8 cellular contexts compared by ENCODE assay signal in genomic region chr10:87850742-87851205, GRCh38. TPM values are rescaled to one million over a fixed set of nuclear protein-coding genes. Genes with fewer than 3 reads are reported as not detected.
DNase-seq lines count a peak whose midpoint lies in the region; ATAC-seq and TF ChIP-seq lines count a peak whose summit lies in the region.

No MANE protein-coding gene starts in this region.

- POLR2A ChIA-PET in RWPE1 (lab: Yijun Ruan, JAX; ENCODE audit: low non-redundant PET): no interaction called here

- no peaks in the 10 kb centered on the region for H3K36me3 Mint-ChIP-seq in activated naive CD4-positive, alpha-beta T cell treated with anti-CD3 and anti-CD28 coated beads, Interleukin-2, amount 50 U/mL, for 72 hours

- no peaks in the 10 kb centered on the region for H3K9me3 Mint-ChIP-seq in activated naive CD4-positive, alpha-beta T cell treated with anti-CD3 and anti-CD28 coated beads, Interleukin-2, amount 50 U/mL, for 72 hours

- peak; percentile 77 to 81 for ATAC-seq in activated naive CD4-positive, alpha-beta T cell treated with anti-CD3 and anti-CD28 coated beads, Interleukin-2, amount 50 U/mL, for 72 hours
- ATAC-seq in heart left ventricle: peak in 3 of 4 donors; percentile 93 to 96 (median 94)
- no peak for ATAC-seq in GM18873 (IDR thresholded peaks at IDR 0.05; ENCODE audit: low FRiP score, unreplicated experiment)
- no peak for ATAC-seq in GM18517 (IDR thresholded peaks at IDR 0.05; ENCODE audit: unreplicated experiment)

- 9 to 15% (median 14%) methylated on average over 5 of the region's 5 CpGs for WGBS in heart left ventricle, 4 donors

- H3K4me3 ChIP-seq in heart left ventricle (no peak overlapping the region), retinal pigment epithelial cell (ENCODE audit: low read length) (no peak overlapping the region)

- H3K27me3 ChIP-seq in heart left ventricle: no peaks in the 10 kb centered on the region

- CTCF ChIA-PET in RWPE1 (lab: Yijun Ruan, JAX): interaction anchor here (0.5 to 1.6 kb wide), 9 partner anchors 8 to 1030 kb away, joined by 3 to 8 read pairs (median 3); no protein-coding TSS in a partner anchor

- no peaks in the 10 kb centered on the region for H3K36me3 ChIP-seq in heart left ventricle

- no peaks in the 10 kb centered on the region for H3K9me3 ChIP-seq in heart left ventricle

- no peak overlapping the region for H3K27ac Mint-ChIP-seq in activated naive CD4-positive, alpha-beta T cell treated with anti-CD3 and anti-CD28 coated beads, Interleukin-2, amount 50 U/mL, for 72 hours

- intact Hi-C loops in heart left ventricle (cut with DNase I): loop anchor here (1.0 to 5.0 kb wide), 6 partner anchors 262 to 707 kb away; no protein-coding TSS in a partner anchor

- peaks cover 0 to 9% (median 0%) of the 10 kb centered on the region in 12 donors for H3K4me1 ChIP-seq in heart left ventricle

- TF ChIP-seq POLR2A in heart left ventricle (IDR thresholded peaks at IDR 0.05): no peak

- peak; percentile 48 for DNase-seq in Daoy (ENCODE audit: low read depth)
- peak; percentile 59 for DNase-seq in HT1080 (ENCODE audit: low read depth)
- DNase-seq in RWPE1 (ENCODE audit: low spot score): peak; percentile 46
- DNase-seq in activated naive CD4-positive, alpha-beta T cell treated with anti-CD3 and anti-CD28 coated beads, Interleukin-2, amount 50 U/mL, for 72 hours (ENCODE audit: low spot score in 2 of 2): peak in 1 of 2 donors; percentile 29
- DNase-seq in heart left ventricle: peak in 4 of 5 donors; percentile 55 to 77 (median 62)
- DNase-seq in retinal pigment epithelial cell (ENCODE audit: low read depth): peak; percentile 39

- TF ChIP-seq CTCF in RWPE1 (conservative IDR thresholded peaks at IDR 0.05; ENCODE audit: low read depth): peak; percentile 54
- peak; percentile 46 to 81 (median 72) for TF ChIP-seq CTCF in heart left ventricle (IDR thresholded peaks at IDR 0.05)
- TF ChIP-seq CTCF in retinal pigment epithelial cell (conservative IDR thresholded peaks at IDR 0.05; ENCODE audit: low read depth, low read length): peak; percentile 78

- H3K27ac ChIP-seq in RWPE1 (no peak overlapping the region), heart left ventricle (no peak overlapping the region)

RNA-seq across cellular contexts. Expression of gene KLLN, which starts 12.6 kb away (rescaled TPM):
- 0.12 TPM in 1 of 2 replicates, not detected in the other for total RNA-seq in Daoy (2014; rRNA removed; shearing (Covaris generic))
- 0.40 and 0.77 TPM in 2 replicates for total RNA-seq in HT1080 (2014; rRNA removed; shearing (Covaris generic))
- polyA plus RNA-seq in HT1080 (2015; cell fraction: cytosol; rRNA removed): 1.2 and 1.4 TPM in 2 replicates
- 0.59 and 1.0 TPM in 2 replicates for polyA plus RNA-seq in HT1080 (2015; cell fraction: nucleus; rRNA removed)
- under 1 TPM; 0.16 to 0.50 TPM for total RNA-seq in activated naive CD4-positive, alpha-beta T cell treated with anti-CD3 and anti-CD28 coated beads, Interleukin-2, amount 50 U/mL, for 72 hours
- under 1 TPM; 0.13 to 0.57 (median 0.43) TPM for total RNA-seq in heart left ventricle
- polyA plus RNA-seq in heart left ventricle: under 1 TPM; 0.19 to 0.26 TPM

RNA-seq across cellular contexts. Expression of gene PTEN, which starts 12.7 kb away (rescaled TPM):
- 33.3 and 39.9 TPM in 2 replicates for total RNA-seq in Daoy (2014; rRNA removed; shearing (Covaris generic))
- 27.8 and 29.2 TPM in 2 replicates for total RNA-seq in HT1080 (2014; rRNA removed; shearing (Covaris generic))
- polyA plus RNA-seq in HT1080 (2015; cell fraction: cytosol; rRNA removed): 27.8 and 28.6 TPM in 2 replicates
- 16.5 and 21.1 TPM in 2 replicates for polyA plus RNA-seq in HT1080 (2015; cell fraction: nucleus; rRNA removed)
- 10 to 100 TPM; 36.6 to 54.3 TPM for total RNA-seq in activated naive CD4-positive, alpha-beta T cell treated with anti-CD3 and anti-CD28 coated beads, Interleukin-2, amount 50 U/mL, for 72 hours
- total RNA-seq in heart left ventricle: 10 to 100 TPM; 47.5 to 77.7 (median 60.3) TPM
- 10 to 100 TPM; 20.1 to 33.1 TPM for polyA plus RNA-seq in heart left ventricle

RNA-seq across cellular contexts. Expression of gene ATAD1, which starts 32.7 kb away (rescaled TPM):
- 33.9 and 35.5 TPM in 2 replicates for total RNA-seq in Daoy (2014; rRNA removed; shearing (Covaris generic))
- total RNA-seq in HT1080 (2014; rRNA removed; shearing (Covaris generic)): 31.3 and 42.3 TPM in 2 replicates
- 45.8 and 56.0 TPM in 2 replicates for polyA plus RNA-seq in HT1080 (2015; cell fraction: cytosol; rRNA removed)
- polyA plus RNA-seq in HT1080 (2015; cell fraction: nucleus; rRNA removed): 78.4 and 84.6 TPM in 2 replicates
- total RNA-seq in activated naive CD4-positive, alpha-beta T cell treated with anti-CD3 and anti-CD28 coated beads, Interleukin-2, amount 50 U/mL, for 72 hours: 10 to 100 TPM; 35.0 to 51.6 TPM
- 100 to 1,000 TPM in 4 of 9 donors, 10 to 100 TPM in 5; 64.8 to 115 (median 87.5) TPM for total RNA-seq in heart left ventricle
- polyA plus RNA-seq in heart left ventricle: 10 to 100 TPM; 17.5 to 49.0 TPM

Comparison
In these comparisons a context has a peak if more than half of its experiments do, and no peak if none do; other contexts are left out.
1. ATAC-seq: peak in activated naive CD4-positive, alpha-beta T cell treated with anti-CD3 and anti-CD28 coated beads, Interleukin-2, amount 50 U/mL, for 72 hours (2 of 2) and heart left ventricle (3 of 4); none in GM18873 (single experiment) and GM18517 (single experiment).
2. Peak in every context shown above with its lines, with median percentiles within 50 percentile points of each other: CTCF ChIP-seq.